Comparison of ENCODE assay signal across 17 cellular contexts in the genomic region with DNA sequence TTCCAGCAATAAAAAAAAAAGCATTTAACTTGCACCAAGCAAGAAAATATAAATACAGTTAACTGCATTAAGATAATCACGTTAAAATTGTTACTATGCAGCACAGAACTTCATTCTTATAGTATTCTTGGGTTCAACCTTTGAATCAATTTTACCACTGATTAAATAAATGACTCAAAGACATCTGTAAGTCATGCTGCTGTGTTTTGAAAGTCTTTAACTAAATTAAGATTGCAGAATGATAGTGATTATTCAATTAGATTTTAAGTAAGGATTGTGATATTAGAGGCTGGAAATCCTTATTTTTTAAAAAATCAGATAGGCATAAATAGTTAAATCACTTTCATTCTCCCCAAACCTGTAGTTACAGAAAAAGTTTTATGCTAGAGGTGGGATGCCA.
A peak's percentile ranks its signal among the peaks of the same experiment; 100 is the strongest.
DNase-seq lines count a peak whose midpoint lies in the region; ATAC-seq, FAIRE-seq and TF ChIP-seq lines count a peak whose summit lies in the region.
"Had no signal": no experiment of that assay in that cellular context is flagged by ENCODE, and none has a peak within 500 bp of the region (broad histone marks: within the 10 kb centered on the region; RNA-seq: fewer than 3 reads in every experiment).

No MANE protein-coding gene starts in this region.

- WGBS in SK-N-SH (ENCODE audit: low lambda C conversion rate), result 78% methylated on average over 1 of the region's 1 CpG

- no peak overlapping the region for H3K4me3 ChIP-seq in SK-N-SH (ENCODE audit: low read depth in 2 of 2, low read length in 1 of 2)
- H3K4me3 ChIP-seq: BLaER1 treated with 17β-estradiol and CSF1 and Interleukin-3, amounts not matched to agents 10 nM and 100 nM had no signal

- CTCF ChIA-PET in SK-N-SH (lab: Yijun Ruan, JAX), result interaction anchor here (0.8 to 1.9 kb wide), 3 partner anchors 11 to 61 kb away, joined by 3 to 5 read pairs (median 4); no protein-coding TSS in a partner anchor

- ATAC-seq in SK-N-SH treated with all-trans-retinoic acid at 6 μM for 48 hours, result no peak
- ATAC-seq: CD8-positive, alpha-beta T cell had no signal

- no peaks in the 10 kb centered on the region for H3K27me3 ChIP-seq in SK-N-SH (ENCODE audit: insufficient read depth)
- H3K27me3 ChIP-seq: BLaER1 treated with 17β-estradiol and CSF1 and Interleukin-3, amounts not matched to agents 10 nM and 100 nM had no signal

- H3K27ac ChIP-seq in SK-N-SH (ENCODE audit: low read depth in 2 of 2, low read length in 1 of 2), result no peak overlapping the region
- H3K27ac ChIP-seq: BLaER1 treated with 17β-estradiol and CSF1 and Interleukin-3, amounts not matched to agents 10 nM and 100 nM; C4-2B had no signal

- no peak overlapping the region for H3K9ac ChIP-seq in SK-N-SH
- H3K9ac ChIP-seq: BLaER1 treated with 17β-estradiol and CSF1 and Interleukin-3, amounts not matched to agents 10 nM and 100 nM had no signal

- H3K9me2 ChIP-seq in SK-N-SH, result no peaks in the 10 kb centered on the region

- H3K4me2 ChIP-seq in SK-N-SH, result no peak overlapping the region
- H3K4me2 ChIP-seq: BLaER1 treated with 17β-estradiol and CSF1 and Interleukin-3, amounts not matched to agents 10 nM and 100 nM had no signal

- H4K20me1 ChIP-seq in SK-N-SH (ENCODE audit: insufficient read depth), result no peaks in the 10 kb centered on the region
- H4K20me1 ChIP-seq: BLaER1 treated with 17β-estradiol and CSF1 and Interleukin-3, amounts not matched to agents 10 nM and 100 nM had no signal

- peaks cover 15% of the 10 kb centered on the region for H3K79me2 ChIP-seq in SK-N-SH (ENCODE audit: insufficient read depth)

- H3K9me3 ChIP-seq in SK-N-SH, result no peaks in the 10 kb centered on the region
- H3K9me3 ChIP-seq: BLaER1 treated with 17β-estradiol and CSF1 and Interleukin-3, amounts not matched to agents 10 nM and 100 nM; Caco-2 had no signal

- peak; percentile 31 for FAIRE-seq in GM19239 (lab: Jason Lieb, UNC)
- FAIRE-seq: G401.6, GM12891 had no signal

- no peak for TF ChIP-seq RAD21 in SK-N-SH (IDR thresholded peaks at IDR 0.05; ENCODE audit: low read length)

- TF ChIP-seq CTCF in SK-N-SH (IDR thresholded peaks at IDR 0.05), result no peak

- TF ChIP-seq EP300 in SK-N-SH (IDR thresholded peaks at IDR 0.05; ENCODE audit: borderline replicate concordance in 1 of 2, low read depth in 1 of 2, low read length in 1 of 2), result no peak

- H3F3A ChIP-seq in SK-N-SH (replicated peaks; ENCODE audit: insufficient read depth), result peaks cover 34% of the 10 kb centered on the region

- no peak overlapping the region for H2AFZ ChIP-seq in SK-N-SH (ENCODE audit: low read depth)

- peaks cover 0 to 6% of the 10 kb centered on the region in 2 experiments; a peak in 3 of 4 replicates for H3K4me1 ChIP-seq in SK-N-SH (ENCODE audit: control insufficient read depth in 1 of 2, insufficient read depth in 2 of 2, low read depth in 1 of 2, low read length in 1 of 2)
- H3K4me1 ChIP-seq: Caco-2 had no signal

- POLR2A ChIA-PET in SK-N-SH (lab: Yijun Ruan, JAX), result no interaction called here

- DNase-seq in SK-N-SH (no peak), GM19239 (ENCODE audit: insufficient read length, low spot score) (no peak), NCI-H345 treated with DMSO at 0.1 percent for 48 hours (lab: John Stamatoyannopoulos, UW; ENCODE audit: unreplicated experiment) (no peak)
- DNase-seq in activated CD4-positive, alpha-beta T cell treated with anti-CD3 and anti-CD28 coated beads, Interleukin-2, amount 50 U/mL, for 48 hours, result no peak
- DNase-seq: 8988T; AML-193; Caco-2; Calu3; CD4-positive, alpha-beta T cell; CD8-positive, alpha-beta T cell; DMS79 treated with DMSO at 0.1 percent for 48 hours; GF-D8 had no signal

- H3K36me3 ChIP-seq in SK-N-SH (replicated peaks in 1 of 2; ENCODE audit: control insufficient read depth in 1 of 2, insufficient read depth in 2 of 2, low read length in 1 of 2), result peaks cover 27 to 34% of the 10 kb centered on the region in 2 experiments

TF ChIP-seq in SK-N-SH treated with all-trans-retinoic acid at 6 μM for 48 hours, 23 proteins besides CTCF, POLR2A, EP300 and RAD21:
- TF ChIP-seq TCF4 (CRISPR knock-in tag; IDR thresholded peaks at IDR 0.05; ENCODE audit: borderline replicate concordance) (peak; percentile 66; the same call in 1 of the 2 replicates), TOX (CRISPR knock-in tag; IDR thresholded peaks at IDR 0.05; ENCODE audit: borderline replicate concordance) (no peak), ISL1 (CRISPR knock-in tag; IDR thresholded peaks at IDR 0.05) (peak; percentile 41; the same call in 1 of the 2 replicates), SNAI2 (CRISPR knock-in tag; IDR thresholded peaks at IDR 0.05) (no peak)
- TF ChIP-seq, protein P1, sequence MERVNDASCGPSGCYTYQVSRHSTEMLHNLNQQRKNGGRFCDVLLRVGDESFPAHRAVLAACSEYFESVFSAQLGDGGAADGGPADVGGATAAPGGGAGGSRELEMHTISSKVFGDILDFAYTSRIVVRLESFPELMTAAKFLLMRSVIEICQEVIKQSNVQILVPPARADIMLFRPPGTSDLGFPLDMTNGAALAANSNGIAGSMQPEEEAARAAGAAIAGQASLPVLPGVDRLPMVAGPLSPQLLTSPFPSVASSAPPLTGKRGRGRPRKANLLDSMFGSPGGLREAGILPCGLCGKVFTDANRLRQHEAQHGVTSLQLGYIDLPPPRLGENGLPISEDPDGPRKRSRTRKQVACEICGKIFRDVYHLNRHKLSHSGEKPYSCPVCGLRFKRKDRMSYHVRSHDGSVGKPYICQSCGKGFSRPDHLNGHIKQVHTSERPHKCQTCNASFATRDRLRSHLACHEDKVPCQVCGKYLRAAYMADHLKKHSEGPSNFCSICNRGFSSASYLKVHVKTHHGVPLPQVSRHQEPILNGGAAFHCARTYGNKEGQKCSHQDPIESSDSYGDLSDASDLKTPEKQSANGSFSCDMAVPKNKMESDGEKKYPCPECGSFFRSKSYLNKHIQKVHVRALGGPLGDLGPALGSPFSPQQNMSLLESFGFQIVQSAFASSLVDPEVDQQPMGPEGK (CRISPR knock-in tag; IDR thresholded peaks at IDR 0.05; ENCODE audit: borderline replicate concordance), result 0 out of 2 replicates have a peak, but pooled peaks have one; percentile 50

TF ChIP-seq in SK-N-SH, 30 proteins besides CTCF, POLR2A, EP300 and RAD21 (continues in another document):
- TF ChIP-seq GABPA (IDR thresholded peaks at IDR 0.05; ENCODE audit: low read depth) (no peak), ELF1 (IDR thresholded peaks at IDR 0.05) (no peak), FOSL2 (IDR thresholded peaks at IDR 0.05; ENCODE audit: borderline replicate concordance, low read depth) (no peak), MEF2A (IDR thresholded peaks at IDR 0.05; ENCODE audit: borderline replicate concordance, low read depth) (no peak), EZH2phosphoT487 (IDR thresholded peaks at IDR 0.05; ENCODE audit: borderline replicate concordance, low read depth) (no peak), NFIC (IDR thresholded peaks at IDR 0.05; ENCODE audit: borderline replicate concordance) (no peak), TEAD4 (IDR thresholded peaks at IDR 0.05; ENCODE audit: borderline replicate concordance, insufficient read depth) (no peak), RCOR1 (IDR thresholded peaks at IDR 0.05; ENCODE audit: low read length) (no peak), POLR2AphosphoS5 (IDR thresholded peaks at IDR 0.05; ENCODE audit: low read depth, low read length) (no peak), RFX5 (IDR thresholded peaks at IDR 0.05; ENCODE audit: low read length) (no peak)
- TF ChIP-seq, protein P2, sequence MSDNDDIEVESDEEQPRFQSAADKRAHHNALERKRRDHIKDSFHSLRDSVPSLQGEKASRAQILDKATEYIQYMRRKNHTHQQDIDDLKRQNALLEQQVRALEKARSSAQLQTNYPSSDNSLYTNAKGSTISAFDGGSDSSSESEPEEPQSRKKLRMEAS (IDR thresholded peaks at IDR 0.05; ENCODE audit: low read depth), result no peak
- TF ChIP-seq, protein P3, sequence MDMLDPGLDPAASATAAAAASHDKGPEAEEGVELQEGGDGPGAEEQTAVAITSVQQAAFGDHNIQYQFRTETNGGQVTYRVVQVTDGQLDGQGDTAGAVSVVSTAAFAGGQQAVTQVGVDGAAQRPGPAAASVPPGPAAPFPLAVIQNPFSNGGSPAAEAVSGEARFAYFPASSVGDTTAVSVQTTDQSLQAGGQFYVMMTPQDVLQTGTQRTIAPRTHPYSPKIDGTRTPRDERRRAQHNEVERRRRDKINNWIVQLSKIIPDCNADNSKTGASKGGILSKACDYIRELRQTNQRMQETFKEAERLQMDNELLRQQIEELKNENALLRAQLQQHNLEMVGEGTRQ (IDR thresholded peaks at IDR 0.05; ENCODE audit: borderline replicate concordance, low read depth, low read length), result no peak
- TF ChIP-seq, protein P4, sequence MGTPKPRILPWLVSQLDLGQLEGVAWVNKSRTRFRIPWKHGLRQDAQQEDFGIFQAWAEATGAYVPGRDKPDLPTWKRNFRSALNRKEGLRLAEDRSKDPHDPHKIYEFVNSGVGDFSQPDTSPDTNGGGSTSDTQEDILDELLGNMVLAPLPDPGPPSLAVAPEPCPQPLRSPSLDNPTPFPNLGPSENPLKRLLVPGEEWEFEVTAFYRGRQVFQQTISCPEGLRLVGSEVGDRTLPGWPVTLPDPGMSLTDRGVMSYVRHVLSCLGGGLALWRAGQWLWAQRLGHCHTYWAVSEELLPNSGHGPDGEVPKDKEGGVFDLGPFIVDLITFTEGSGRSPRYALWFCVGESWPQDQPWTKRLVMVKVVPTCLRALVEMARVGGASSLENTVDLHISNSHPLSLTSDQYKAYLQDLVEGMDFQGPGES (IDR thresholded peaks at IDR 0.05; ENCODE audit: low read depth, low read length), result no peak
- TF ChIP-seq, protein P5, sequence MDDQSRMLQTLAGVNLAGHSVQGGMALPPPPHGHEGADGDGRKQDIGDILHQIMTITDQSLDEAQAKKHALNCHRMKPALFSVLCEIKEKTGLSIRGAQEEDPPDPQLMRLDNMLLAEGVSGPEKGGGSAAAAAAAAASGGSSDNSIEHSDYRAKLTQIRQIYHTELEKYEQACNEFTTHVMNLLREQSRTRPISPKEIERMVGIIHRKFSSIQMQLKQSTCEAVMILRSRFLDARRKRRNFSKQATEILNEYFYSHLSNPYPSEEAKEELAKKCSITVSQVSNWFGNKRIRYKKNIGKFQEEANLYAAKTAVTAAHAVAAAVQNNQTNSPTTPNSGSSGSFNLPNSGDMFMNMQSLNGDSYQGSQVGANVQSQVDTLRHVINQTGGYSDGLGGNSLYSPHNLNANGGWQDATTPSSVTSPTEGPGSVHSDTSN (IDR thresholded peaks at IDR 0.05), result no peak
